ENCODE assay signal across 33 cellular contexts in genomic region chr7:130342701-130343380, GRCh38. TPM values are rescaled to one million over a fixed set of nuclear protein-coding genes. Genes with fewer than 3 reads are reported as not detected.
"Had no signal": no experiment of that assay in that cellular context is flagged by ENCODE, and none has a peak within 500 bp of the region (broad histone marks: within the 10 kb centered on the region; RNA-seq: fewer than 3 reads in every experiment).

No MANE protein-coding gene starts in this region.

- H3K4me3 Mint-ChIP-seq: endodermal cell; mesothelial cell of epicardium; naive B cell; natural killer cell treated with Interleukin-12 subunit alpha and Interleukin-12 subunit beta and Interleukin-15 and Interleukin-18, amount 100 ng/mL, for 72 hours; stimulated activated naive B cell treated with anti-CD40 and anti-IgM and Interleukin-4, amounts not matched to agents 10 μg/mL and 1 μg/mL and 100 μg/mL, for 72 hours; stimulated activated naive CD8-positive, alpha-beta T cell treated with anti-CD3 and anti-CD28 coated beads, Interleukin-15, Interleukin-2, amounts not matched to agents 100 ng/mL and 50 ng/mL, for 24 hours had no signal

- H3K27me3 ChIP-seq: gastrocnemius medialis, hepatocyte, left lung, ovary, spleen, suprapubic skin, transverse colon, upper lobe of right lung, uterus had no signal

- H3K36me3 ChIP-seq: gastrocnemius medialis, heart left ventricle, left lung, ovary, spleen, suprapubic skin, transverse colon, upper lobe of right lung, uterus had no signal

- H3K79me2 ChIP-seq: hepatocyte had no signal

- ATAC-seq: esophagus mucosa; gastrocnemius medialis; heart left ventricle; left cardiac atrium; left lung; mucosa of descending colon; natural killer cell treated with Interleukin-12 subunit alpha and Interleukin-12 subunit beta and Interleukin-15 and Interleukin-18, amount 100 ng/mL, for 72 hours; psoas muscle; right cardiac atrium; stimulated activated naive B cell treated with anti-CD40 and anti-IgM and Interleukin-4, amounts not matched to agents 10 μg/mL and 1 μg/mL and 100 μg/mL, for 72 hours; upper lobe of right lung had no signal

- H3K27ac ChIP-seq: epithelial cell of prostate, gastrocnemius medialis, heart left ventricle, hepatocyte, left lung, ovary, psoas muscle, skin epidermis, spleen, suprapubic skin, transverse colon, upper lobe of right lung, uterus had no signal

- H3K27ac Mint-ChIP-seq: endodermal cell; mesothelial cell of epicardium; natural killer cell treated with Interleukin-12 subunit alpha and Interleukin-12 subunit beta and Interleukin-15 and Interleukin-18, amount 100 ng/mL, for 72 hours; stimulated activated naive B cell treated with anti-CD40 and anti-IgM and Interleukin-4, amounts not matched to agents 10 μg/mL and 1 μg/mL and 100 μg/mL, for 72 hours; stimulated activated naive CD8-positive, alpha-beta T cell treated with anti-CD3 and anti-CD28 coated beads, Interleukin-15, Interleukin-2, amounts not matched to agents 100 ng/mL and 50 ng/mL, for 24 hours had no signal

- H3K9me3 Mint-ChIP-seq: endodermal cell; natural killer cell treated with Interleukin-12 subunit alpha and Interleukin-12 subunit beta and Interleukin-15 and Interleukin-18, amount 100 ng/mL, for 72 hours; stimulated activated naive B cell treated with anti-CD40 and anti-IgM and Interleukin-4, amounts not matched to agents 10 μg/mL and 1 μg/mL and 100 μg/mL, for 72 hours; stimulated activated naive CD8-positive, alpha-beta T cell treated with anti-CD3 and anti-CD28 coated beads, Interleukin-15, Interleukin-2, amounts not matched to agents 100 ng/mL and 50 ng/mL, for 24 hours had no signal

- H3K4me1 ChIP-seq: gastrocnemius medialis, heart left ventricle, left lung, psoas muscle, spleen, suprapubic skin, transverse colon, upper lobe of right lung, uterus had no signal

- H3K4me3 ChIP-seq: gastrocnemius medialis, heart left ventricle, hepatocyte, left lung, mucosa of descending colon, ovary, psoas muscle, skin epidermis, spleen, suprapubic skin, transverse colon, upper lobe of right lung, uterus had no signal

- H3K4me2 ChIP-seq: hepatocyte had no signal

- H3K27me3 Mint-ChIP-seq: stimulated activated naive CD8-positive, alpha-beta T cell treated with anti-CD3 and anti-CD28 coated beads, Interleukin-15, Interleukin-2, amounts not matched to agents 100 ng/mL and 50 ng/mL, for 24 hours had no signal

- H3K36me3 Mint-ChIP-seq: naive B cell; natural killer cell treated with Interleukin-12 subunit alpha and Interleukin-12 subunit beta and Interleukin-15 and Interleukin-18, amount 100 ng/mL, for 72 hours; stimulated activated naive B cell treated with anti-CD40 and anti-IgM and Interleukin-4, amounts not matched to agents 10 μg/mL and 1 μg/mL and 100 μg/mL, for 72 hours had no signal

- H2AFZ ChIP-seq: hepatocyte had no signal

- H3K4me1 Mint-ChIP-seq: naive B cell; stimulated activated naive B cell treated with anti-CD40 and anti-IgM and Interleukin-4, amounts not matched to agents 10 μg/mL and 1 μg/mL and 100 μg/mL, for 72 hours had no signal

- H3K9me3 ChIP-seq: gastrocnemius medialis, left lung, mucosa of descending colon, ovary, suprapubic skin, transverse colon, upper lobe of right lung, uterus had no signal

- DNase-seq: cortex of kidney; endodermal cell; foreskin fibroblast; gastrocnemius medialis; heart left ventricle; left cardiac atrium; left lung; mesenchymal stem cell; mucosa of descending colon; naive B cell; occipital lobe; ovary; posterior cingulate gyrus; psoas muscle; right cardiac atrium; spleen; stimulated activated naive B cell treated with anti-CD40 and anti-IgM and Interleukin-4, amounts not matched to agents 10 μg/mL and 1 μg/mL and 100 μg/mL, for 72 hours; transverse colon; upper lobe of right lung; uterus had no signal

RNA-seq across cellular contexts. Expression of gene CPA5, which starts 1.8 kb away (rescaled TPM):
- total RNA-seq: dermis microvascular lymphatic vessel endothelial cell; endodermal cell; esophagus mucosa; gastrocnemius medialis; heart left ventricle; hepatocyte; kidney epithelial cell; left cardiac atrium; left lung; lower leg skin; lung microvascular endothelial cell; mesothelial cell of epicardium; mucosa of descending colon; natural killer cell treated with Interleukin-12 subunit alpha and Interleukin-12 subunit beta and Interleukin-15 and Interleukin-18, amount 100 ng/mL, for 72 hours; occipital lobe; ovary; renal cortical epithelial cell; right cardiac atrium; transverse colon; upper lobe of right lung; uterus had no signal
- polyA plus RNA-seq: heart left ventricle, ovary, right cardiac atrium had no signal

RNA-seq across cellular contexts. Expression of gene CPA1, which starts 37.5 kb away (rescaled TPM):
- total RNA-seq: dermis microvascular lymphatic vessel endothelial cell; endodermal cell; esophagus mucosa; gastrocnemius medialis; kidney epithelial cell; lung microvascular endothelial cell; mucosa of descending colon; natural killer cell treated with Interleukin-12 subunit alpha and Interleukin-12 subunit beta and Interleukin-15 and Interleukin-18, amount 100 ng/mL, for 72 hours; occipital lobe; renal cortical epithelial cell; suprapubic skin; transverse colon; upper lobe of right lung had no signal

RNA-seq across cellular contexts. Expression of gene CPA4, which starts 49.9 kb away (rescaled TPM):
- total RNA-seq: dermis microvascular lymphatic vessel endothelial cell; endodermal cell; gastrocnemius medialis; lung microvascular endothelial cell; mucosa of descending colon; natural killer cell treated with Interleukin-12 subunit alpha and Interleukin-12 subunit beta and Interleukin-15 and Interleukin-18, amount 100 ng/mL, for 72 hours; transverse colon; upper lobe of right lung had no signal
